Comparison of ENCODE assay signal across 8 cellular contexts in the genomic region with DNA sequence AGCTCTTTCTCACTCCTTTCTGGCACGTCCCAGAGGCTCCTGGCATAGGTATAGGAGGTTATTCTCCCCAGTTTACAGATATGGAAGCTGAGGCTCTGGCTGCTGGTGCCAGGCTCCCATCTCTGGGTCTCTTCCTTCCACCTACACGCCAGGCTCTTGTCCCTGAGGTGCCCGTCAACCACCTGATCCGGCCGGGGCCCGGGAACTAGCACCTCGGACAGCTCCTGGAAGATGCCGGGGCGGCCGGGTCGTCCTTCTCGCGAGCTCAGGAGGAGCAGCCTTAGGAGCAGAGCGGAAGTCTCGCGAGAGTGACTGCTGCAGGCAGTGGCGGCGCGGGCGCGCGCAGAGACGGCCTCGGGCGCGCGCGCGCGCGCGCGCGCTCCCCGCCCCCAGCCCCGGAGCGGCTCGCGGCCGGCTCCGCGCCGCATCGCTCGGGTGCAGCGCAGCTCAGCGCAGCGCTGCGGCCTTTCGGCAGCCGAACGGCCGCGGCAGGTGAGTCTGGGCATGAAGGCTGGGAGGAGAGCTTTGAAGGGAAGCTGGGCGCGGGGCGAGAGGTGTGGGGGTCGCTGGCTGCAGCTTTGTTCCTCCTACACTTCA. TPM values are rescaled to one million over a fixed set of nuclear protein-coding genes. Genes with fewer than 3 reads are reported as not detected.
DNase-seq lines count a peak whose midpoint lies in the region; ATAC-seq and TF ChIP-seq lines count a peak whose summit lies in the region.

A gene with protein sequence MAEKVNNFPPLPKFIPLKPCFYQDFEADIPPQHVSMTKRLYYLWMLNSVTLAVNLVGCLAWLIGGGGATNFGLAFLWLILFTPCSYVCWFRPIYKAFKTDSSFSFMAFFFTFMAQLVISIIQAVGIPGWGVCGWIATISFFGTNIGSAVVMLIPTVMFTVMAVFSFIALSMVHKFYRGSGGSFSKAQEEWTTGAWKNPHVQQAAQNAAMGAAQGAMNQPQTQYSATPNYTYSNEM (plus strand): TSS at position 382 of the 597 bp plus-strand sequence. CDS start 16,277 bp downstream, outside the sequence.

- H3K4me3 Mint-ChIP-seq in CD14-positive monocyte (peak within 1 kb of the TSS; percentile 77 to 89), naive B cell (peak within 1 kb of the TSS; percentile 70 to 88 (median 84))

- H3K27me3 Mint-ChIP-seq in CD14-positive monocyte (ENCODE audit: low read depth in 3 of 3) (peaks cover 32 to 47% (median 34%) of the 10 kb centered on the region in 3 donors), naive B cell (peaks cover 69 to 80% (median 78%) of the 10 kb centered on the region in 3 donors)

- H3K4me1 Mint-ChIP-seq in CD14-positive monocyte: peaks cover 18% of the 10 kb centered on the region
- H3K4me1 Mint-ChIP-seq in naive B cell: peaks cover 20 to 26% (median 24%) of the 10 kb centered on the region in 3 donors

- TF ChIP-seq CTCF in CD14-positive monocyte (IDR thresholded peaks at IDR 0.05) (no peak), RWPE1 (conservative IDR thresholded peaks at IDR 0.05; ENCODE audit: low read depth) (no peak)

- CTCF ChIA-PET in RWPE1 (lab: Yijun Ruan, JAX): interaction anchor here (0.5 to 1.5 kb wide), 5 partner anchors 20 to 1295 kb away, joined by 3 to 5 read pairs (median 3); no protein-coding TSS in a partner anchor

- H3K27ac Mint-ChIP-seq in CD14-positive monocyte (peak within 1 kb of the TSS in 1 of 7 donors; percentile 25), naive B cell (peak within 1 kb of the TSS in 3 of 6 donors; percentile 10 to 47 (median 34))

- intact Hi-C loops in CD14-positive monocyte (cut with micrococcal nuclease): no loop called here

- POLR2A ChIA-PET in RWPE1 (lab: Yijun Ruan, JAX; ENCODE audit: low non-redundant PET): interaction anchor here (0.7 kb wide), 1 partner anchor 152 kb away, joined by 3 read pairs; a partner anchor contains a TSS

- no peak within 1 kb of the TSS for H3K27ac ChIP-seq in RWPE1

- peaks cover 0 to 3% of the 10 kb centered on the region in 2 donors for H3K36me3 Mint-ChIP-seq in CD14-positive monocyte
- H3K36me3 Mint-ChIP-seq in naive B cell: peaks cover 5 to 7% of the 10 kb centered on the region in 2 donors

- DNase-seq in CD14-positive monocyte (ENCODE audit: low spot score) (peak; percentile 91), LoVo (ENCODE audit: low spot score) (peak; percentile 96), RWPE1 (ENCODE audit: low spot score) (peak; percentile 98), fibroblast of peridontal ligament (ENCODE audit: extremely low read depth) (peak; percentile 87), naive B cell (peak; percentile 66)
- DNase-seq in activated T-helper 9 cell treated with anti-CD3 and anti-CD28 coated beads, Interleukin-2, amount 50 U/mL, for 16 hours (ENCODE audit: low read depth): peak; percentile 79
- peak; percentile 70 to 77 for DNase-seq in stimulated activated CD8-positive, alpha-beta memory T cell treated with anti-CD3 and anti-CD28 coated beads, Interleukin-7, amount 100 ng/mL, for 4 hours (ENCODE audit: low read depth in 2 of 2)

- ATAC-seq in GM21423 (IDR thresholded peaks at IDR 0.05; ENCODE audit: unreplicated experiment): peak; percentile 72
- ATAC-seq in naive B cell (ENCODE audit: low read depth in 2 of 2): peak; percentile 85 to 86

- H3K9me3 Mint-ChIP-seq in CD14-positive monocyte (peaks cover 0 to 9% (median 5%) of the 10 kb centered on the region in 7 donors), naive B cell (peaks cover 0 to 6% (median 0%) of the 10 kb centered on the region in 7 donors)

RNA-seq across cellular contexts. Expression of the gene that starts here (rescaled TPM):
- under 1 TPM in 1 of 2 donors, not detected in 1; 0.08 TPM for polyA plus RNA-seq in CD14-positive monocyte
- polyA plus RNA-seq in naive B cell (ENCODE audit: low read depth in 6 of 6): not detected

Comparison
In these comparisons a context has a peak if more than half of its experiments do, and no peak if none do; other contexts are left out.
1. Peak in DNase-seq in CD14-positive monocyte; RNA of the gene not detected or under 1 TPM.
2. Peak in DNase-seq and ATAC-seq in naive B cell; RNA of the gene not detected or under 1 TPM.